Comparison of ENCODE assay signal across 22 cellular contexts in the genomic region with DNA sequence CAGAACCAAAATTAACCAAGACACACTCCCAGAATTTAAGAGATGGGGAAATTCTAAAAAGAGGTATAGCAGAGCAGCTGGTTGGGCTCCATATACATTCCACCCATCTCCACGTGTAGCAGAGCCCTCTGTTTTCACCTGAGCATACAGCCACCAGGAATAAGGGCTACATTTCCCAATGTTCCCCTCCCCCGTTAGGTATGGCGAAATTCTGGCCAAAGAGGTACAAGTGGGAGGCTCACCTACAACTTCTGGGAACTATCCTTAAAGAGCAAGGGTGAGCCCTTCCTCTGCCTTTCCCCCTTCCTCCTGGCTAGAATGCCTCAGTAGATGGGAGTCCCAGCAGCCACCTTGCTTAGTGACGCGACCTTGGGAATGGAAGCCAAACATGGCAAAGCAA. TPM values are rescaled to one million over a fixed set of nuclear protein-coding genes. Genes with fewer than 3 reads are reported as not detected.
"Had no signal": no experiment of that assay in that cellular context is flagged by ENCODE, and none has a peak within 500 bp of the region (broad histone marks: within the 10 kb centered on the region; RNA-seq: fewer than 3 reads in every experiment).

No MANE protein-coding gene starts in this region.

- DNase-seq: KBM-7, MG63, NCI-H1092, NCI-H1105 treated with DMSO at 0.1 percent for 48 hours, NCI-H1417 treated with DMSO at 0.1 percent for 48 hours, NCI-H146, NCI-H1694 treated with DMSO at 0.1 percent for 48 hours, NCI-H1930, NCI-H2081, NCI-H2107, NCI-H2227 treated with DMSO at 0.1 percent for 48 hours, NCI-H524 treated with DMSO at 0.1 percent for 48 hours, NCI-H69, NCI-H774, Right ventricle myocardium superior, RPMI8226, SIG-M5 had no signal

- H3K4me3 ChIP-seq: MG63, SJSA1, SK-N-MC had no signal

- H3K27me3 ChIP-seq: MG63, SJSA1 had no signal

- H3K9me3 ChIP-seq: MG63, SJSA1 had no signal

- H3K27ac ChIP-seq: HL-60, SJSA1, SK-N-MC had no signal

RNA-seq across cellular contexts. Expression of gene HAND1, which starts 37.5 kb away (rescaled TPM):
- total RNA-seq: LHCN-M2, NCI-H460, SJSA1 had no signal
